8 cellular contexts compared by ENCODE assay signal in the genomic region with DNA sequence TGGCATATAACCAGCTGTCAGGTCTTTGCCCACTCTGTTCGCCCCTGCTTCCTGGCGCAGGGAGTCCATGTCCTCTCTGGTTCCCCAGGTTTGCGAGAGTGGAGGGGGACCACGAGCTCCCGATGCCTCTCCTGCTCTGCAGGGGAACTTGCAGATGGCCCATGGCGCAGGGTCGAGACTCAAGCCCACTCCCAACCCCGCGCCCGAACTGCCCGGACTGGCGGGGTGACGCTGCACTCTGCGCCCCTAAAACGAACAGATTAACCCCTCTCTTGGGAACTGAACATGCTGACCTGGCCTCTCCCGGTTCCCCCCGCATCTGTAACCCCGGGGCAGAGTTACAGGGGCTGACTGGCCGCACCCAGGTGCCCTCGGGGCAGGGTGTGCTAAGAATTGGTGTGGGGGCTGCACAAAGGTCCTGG. TPM values are rescaled to one million over a fixed set of nuclear protein-coding genes. Genes with fewer than 3 reads are reported as not detected.
A peak's percentile ranks its signal among the peaks of the same experiment; 100 is the strongest.
DNase-seq lines count a peak whose midpoint lies in the region; ATAC-seq, FAIRE-seq and TF ChIP-seq lines count a peak whose summit lies in the region.

No MANE protein-coding gene starts in this region.

- ATAC-seq in activated naive CD8-positive, alpha-beta T cell treated with anti-CD3 and anti-CD28 coated beads, Interleukin-2, amount 50 U/mL, for 24 hours, result no peak

- H3K9me3 ChIP-seq in liver (ENCODE audit: control insufficient read depth in 4 of 4, low read length in 3 of 4), result no peaks in the 10 kb centered on the region
- H3K9me3 ChIP-seq in transverse colon, result no peaks in the 10 kb centered on the region

- peak overlapping the region; percentile 83 for H3K27ac Mint-ChIP-seq in activated naive CD8-positive, alpha-beta T cell treated with anti-CD3 and anti-CD28 coated beads, Interleukin-2, amount 50 U/mL, for 24 hours

- H3K27me3 ChIP-seq in liver (ENCODE audit: control insufficient read depth in 4 of 4, insufficient read depth in 4 of 4, low read length in 3 of 4) (no peaks in the 10 kb centered on the region), transverse colon (no peaks in the 10 kb centered on the region)

- no peaks in the 10 kb centered on the region for H3K9me3 Mint-ChIP-seq in activated naive CD8-positive, alpha-beta T cell treated with anti-CD3 and anti-CD28 coated beads, Interleukin-2, amount 50 U/mL, for 24 hours

- H3K27ac ChIP-seq in liver (ENCODE audit: low read depth in 1 of 2, low read length in 2 of 2) (peak overlapping the region; percentile 13 to 36), transverse colon (peak overlapping the region; percentile 61 to 79 (median 76))

- peak; percentile 64 for DNase-seq in activated effector memory CD4-positive, alpha-beta T cell treated with anti-CD3 and anti-CD28 coated beads, Interleukin-2, amount 50 U/mL, for 16 hours
- no peak for DNase-seq in activated effector memory CD4-positive, alpha-beta T cell treated with Interleukin-2 at 50 U/mL for 16 hours
- peak; percentile 6 for DNase-seq in activated naive CD8-positive, alpha-beta T cell treated with anti-CD3 and anti-CD28 coated beads, Interleukin-2, amount 50 U/mL, for 24 hours
- DNase-seq in transverse colon (no peak), GM19239 (ENCODE audit: insufficient read length, low spot score) (no peak), ureter (ENCODE audit: low spot score) (no peak)
- no peak for DNase-seq in activated CD4-positive, alpha-beta T cell treated with anti-CD3 and anti-CD28 coated beads for 4 hours

- H3K36me3 ChIP-seq in liver (ENCODE audit: control insufficient read depth in 4 of 4, insufficient read depth in 3 of 4, low read depth in 1 of 4, low read length in 3 of 4) (no peaks in the 10 kb centered on the region), transverse colon (no peaks in the 10 kb centered on the region)

- peak overlapping the region; percentile 41 to 58 for H3K9ac ChIP-seq in liver (ENCODE audit: low read depth in 1 of 2, low read length in 2 of 2)

- TF ChIP-seq CTCF in liver (IDR thresholded peaks at IDR 0.05; ENCODE audit: low read depth, low read length, missing input control) (no peak), transverse colon (IDR thresholded peaks at IDR 0.05) (no peak)

- intact Hi-C loops in transverse colon (cut with DNase I; ENCODE audit: low total_unique reads), result no loop called here

- H3K4me3 ChIP-seq in liver (ENCODE audit: low read depth in 1 of 3, low read length in 3 of 3) (peak overlapping the region; percentile 74 to 98 (median 91)), transverse colon (peak overlapping the region; percentile 67 to 74 (median 68))

- H3K4me1 Mint-ChIP-seq in activated naive CD8-positive, alpha-beta T cell treated with anti-CD3 and anti-CD28 coated beads, Interleukin-2, amount 50 U/mL, for 24 hours, result peaks cover 27% of the 10 kb centered on the region

- no peak for TF ChIP-seq POLR2A in transverse colon (IDR thresholded peaks at IDR 0.05)

- H3K27me3 Mint-ChIP-seq in activated naive CD8-positive, alpha-beta T cell treated with anti-CD3 and anti-CD28 coated beads, Interleukin-2, amount 50 U/mL, for 24 hours, result no peaks in the 10 kb centered on the region

- peak overlapping the region; percentile 96 for H3K4me3 Mint-ChIP-seq in activated naive CD8-positive, alpha-beta T cell treated with anti-CD3 and anti-CD28 coated beads, Interleukin-2, amount 50 U/mL, for 24 hours

- H3K4me1 ChIP-seq in liver (ENCODE audit: control insufficient read depth in 4 of 4, insufficient read depth in 4 of 4, low read length in 3 of 4), result peaks cover 9 to 48% (median 36%) of the 10 kb centered on the region in 4 donors
- H3K4me1 ChIP-seq in transverse colon, result peaks cover 24 to 37% (median 27%) of the 10 kb centered on the region in 4 donors

- 8% methylated on average over 20 of the region's 20 CpGs for WGBS in liver
- 14% methylated on average over 15 of the region's 20 CpGs; no CpG with 5 or more reads in 1 of the 2 donors for WGBS in transverse colon (ENCODE audit: low coverage in 1 of 2), 2 donors

- in situ Hi-C loops in transverse colon (cut with MboI; ENCODE audit: low pct_ligation_motif_present in 1 of 4, low pct_unique_long_range_greater_than_20kb in 1 of 4, low sequenced_read_pairs in 3 of 4), result loop anchor here in 1 of 4 donors (25.0 kb wide), 1 partner anchor 157 kb away; the partner anchor contains the start of gene NFATC3

- no peak for TF ChIP-seq RAD21 in liver (IDR thresholded peaks at IDR 0.05)

- FAIRE-seq in GM19239 (lab: Jason Lieb, UNC), result no peak

- H3K36me3 Mint-ChIP-seq in activated naive CD8-positive, alpha-beta T cell treated with anti-CD3 and anti-CD28 coated beads, Interleukin-2, amount 50 U/mL, for 24 hours (ENCODE audit: low read depth), result no peaks in the 10 kb centered on the region

- no peak for TF ChIP-seq EP300 in transverse colon (IDR thresholded peaks at IDR 0.05; ENCODE audit: low read depth)

TF ChIP-seq in liver, 16 proteins besides CTCF, POLR2A, EP300 and RAD21:
- TF ChIP-seq GABPA (IDR thresholded peaks at IDR 0.05 in 1 of 2, conservative IDR thresholded peaks at IDR 0.05 in 1 of 2) (no peak), FOXA2 (IDR thresholded peaks at IDR 0.05) (no peak), EGR1 (IDR thresholded peaks at IDR 0.05; ENCODE audit: low read depth in 2 of 2) (no peak)
- TF ChIP-seq, protein P1, sequence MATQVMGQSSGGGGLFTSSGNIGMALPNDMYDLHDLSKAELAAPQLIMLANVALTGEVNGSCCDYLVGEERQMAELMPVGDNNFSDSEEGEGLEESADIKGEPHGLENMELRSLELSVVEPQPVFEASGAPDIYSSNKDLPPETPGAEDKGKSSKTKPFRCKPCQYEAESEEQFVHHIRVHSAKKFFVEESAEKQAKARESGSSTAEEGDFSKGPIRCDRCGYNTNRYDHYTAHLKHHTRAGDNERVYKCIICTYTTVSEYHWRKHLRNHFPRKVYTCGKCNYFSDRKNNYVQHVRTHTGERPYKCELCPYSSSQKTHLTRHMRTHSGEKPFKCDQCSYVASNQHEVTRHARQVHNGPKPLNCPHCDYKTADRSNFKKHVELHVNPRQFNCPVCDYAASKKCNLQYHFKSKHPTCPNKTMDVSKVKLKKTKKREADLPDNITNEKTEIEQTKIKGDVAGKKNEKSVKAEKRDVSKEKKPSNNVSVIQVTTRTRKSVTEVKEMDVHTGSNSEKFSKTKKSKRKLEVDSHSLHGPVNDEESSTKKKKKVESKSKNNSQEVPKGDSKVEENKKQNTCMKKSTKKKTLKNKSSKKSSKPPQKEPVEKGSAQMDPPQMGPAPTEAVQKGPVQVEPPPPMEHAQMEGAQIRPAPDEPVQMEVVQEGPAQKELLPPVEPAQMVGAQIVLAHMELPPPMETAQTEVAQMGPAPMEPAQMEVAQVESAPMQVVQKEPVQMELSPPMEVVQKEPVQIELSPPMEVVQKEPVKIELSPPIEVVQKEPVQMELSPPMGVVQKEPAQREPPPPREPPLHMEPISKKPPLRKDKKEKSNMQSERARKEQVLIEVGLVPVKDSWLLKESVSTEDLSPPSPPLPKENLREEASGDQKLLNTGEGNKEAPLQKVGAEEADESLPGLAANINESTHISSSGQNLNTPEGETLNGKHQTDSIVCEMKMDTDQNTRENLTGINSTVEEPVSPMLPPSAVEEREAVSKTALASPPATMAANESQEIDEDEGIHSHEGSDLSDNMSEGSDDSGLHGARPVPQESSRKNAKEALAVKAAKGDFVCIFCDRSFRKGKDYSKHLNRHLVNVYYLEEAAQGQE (IDR thresholded peaks at IDR 0.05), result no peak
- TF ChIP-seq, protein P2, sequence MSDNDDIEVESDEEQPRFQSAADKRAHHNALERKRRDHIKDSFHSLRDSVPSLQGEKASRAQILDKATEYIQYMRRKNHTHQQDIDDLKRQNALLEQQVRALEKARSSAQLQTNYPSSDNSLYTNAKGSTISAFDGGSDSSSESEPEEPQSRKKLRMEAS (IDR thresholded peaks at IDR 0.05), result no peak

RNA-seq across cellular contexts. Expression of gene PLA2G15, which starts 0.7 kb away (rescaled TPM):
- total RNA-seq in liver, result 10 to 100 TPM; 16.2 to 19.8 TPM
- 10 to 100 TPM in 1 of 2 donors, 1 to 10 TPM in 1; 4.5 to 13.9 TPM for polyA plus RNA-seq in liver
- total RNA-seq in transverse colon, result 10 to 100 TPM in 3 of 4 donors, 1 to 10 TPM in 1; 9.6 to 18.2 (median 15.0) TPM
- 15.9 TPM for total RNA-seq in ureter

RNA-seq across cellular contexts. Expression of gene ESRP2, which starts 8.6 kb away (rescaled TPM):
- 10 to 100 TPM; 21.0 to 84.8 TPM for total RNA-seq in liver
- 10 to 100 TPM; 41.6 to 49.8 TPM for polyA plus RNA-seq in liver
- 10 to 100 TPM; 61.3 to 87.5 (median 77.2) TPM for total RNA-seq in transverse colon
- total RNA-seq in ureter, result 127 TPM

RNA-seq across cellular contexts. Expression of gene SLC7A6, which starts 19.8 kb away (rescaled TPM):
- 1 to 10 TPM; 2.5 to 4.9 TPM for total RNA-seq in liver
- polyA plus RNA-seq in liver, result 1 to 10 TPM; 1.2 to 1.3 TPM
- 100 to 1,000 TPM in 1 of 4 donors, 10 to 100 TPM in 3; 20.6 to 145 (median 31.4) TPM for total RNA-seq in transverse colon
- total RNA-seq in ureter, result 29.4 TPM

Comparison
In these comparisons a context has a peak if more than half of its experiments do, and no peak if none do; other contexts are left out.
1. DNase-seq: peak in activated effector memory CD4-positive, alpha-beta T cell treated with anti-CD3 and anti-CD28 coated beads, Interleukin-2, amount 50 U/mL, for 16 hours (single experiment) and activated naive CD8-positive, alpha-beta T cell treated with anti-CD3 and anti-CD28 coated beads, Interleukin-2, amount 50 U/mL, for 24 hours (single experiment); none in activated effector memory CD4-positive, alpha-beta T cell treated with Interleukin-2 at 50 U/mL for 16 hours (single experiment), transverse colon (single experiment), GM19239 (single experiment), ureter (single experiment) and activated CD4-positive, alpha-beta T cell treated with anti-CD3 and anti-CD28 coated beads for 4 hours (0 of 2).